In genomic region chr10:77393821-77394501, GRCh38 we compare ENCODE assay signal across 12 cellular contexts.
DNase-seq lines count a peak whose midpoint lies in the region; ATAC-seq and TF ChIP-seq lines count a peak whose summit lies in the region.
"Had no signal": no experiment of that assay in that cellular context is flagged by ENCODE, and none has a peak within 500 bp of the region (broad histone marks: within the 10 kb centered on the region; RNA-seq: fewer than 3 reads in every experiment).

No MANE protein-coding gene starts in this region.

- no peak overlapping the region for H2AFZ ChIP-seq in trophoblast cell (ENCODE audit: insufficient read depth, low read length, poor library complexity)

- no peaks in the 10 kb centered on the region for H3K9me3 Mint-ChIP-seq in naive thymus-derived CD8-positive, alpha-beta T cell
- H3K9me3 Mint-ChIP-seq: CD4-positive, alpha-beta T cell had no signal

- peak overlapping the region; percentile 34 for H3K14ac ChIP-seq in trophoblast cell (ENCODE audit: low read length)

- DNase-seq in BE2C = peak; percentile 62
- peak; percentile 67 for DNase-seq in NCI-H510A treated with DMSO at 0.1 percent for 48 hours (lab: John Stamatoyannopoulos, UW)
- DNase-seq in epithelial cell of prostate (ENCODE audit: low read depth, low spot score) = no peak
- no peak for DNase-seq in trophoblast cell
- DNase-seq in naive thymus-derived CD8-positive, alpha-beta T cell = no peak
- DNase-seq in coronary artery (ENCODE audit: low spot score) = no peak
- no peak for DNase-seq in hypothalamus (lab: John Stamatoyannopoulos, UW)
- DNase-seq: activated gamma-delta T cell; CD4-positive, alpha-beta T cell; foreskin fibroblast; pancreas; stimulated activated CD4-positive, alpha-beta T cell treated with anti-CD3 and anti-CD28 coated beads, Interleukin-12 subunit alpha, Interleukin-12 subunit beta, amount 100 ng/mL, for 4 hours had no signal

- WGBS in trophoblast cell (ENCODE audit: extremely low coverage, insufficient coverage, insufficient read length) = no CpG with 5 or more reads among the region's 9 CpGs

- H4K12ac ChIP-seq in trophoblast cell (ENCODE audit: low read depth, low read length) = no peak overlapping the region

- 0 out of 2 replicates have a peak, but pooled peaks have one; percentile 5 for TF ChIP-seq CTCF in BE2C (IDR thresholded peaks at IDR 0.05; ENCODE audit: low read depth, low read length)
- TF ChIP-seq CTCF in coronary artery (IDR thresholded peaks at IDR 0.05) = no peak

- peak overlapping the region; percentile 20 for H3K18ac ChIP-seq in trophoblast cell (ENCODE audit: low read length)

- H3K4me1 ChIP-seq in BE2C (peaks cover 57% of the 10 kb centered on the region), trophoblast cell (ENCODE audit: control insufficient read depth in 1 of 2, insufficient read depth in 2 of 2, low read length in 2 of 2) (peaks cover 43% of the 10 kb centered on the region in 2 experiments)

- peak overlapping the region; percentile 16 for H3K4ac ChIP-seq in trophoblast cell (ENCODE audit: low read depth, low read length)

- H2BK120ac ChIP-seq in trophoblast cell (ENCODE audit: insufficient read depth, low read length, poor library complexity) = peak overlapping the region; percentile 27

- POLR2A ChIA-PET in naive thymus-derived CD8-positive, alpha-beta T cell (lab: Charles Lee) = no interaction called here

- H3K9me3 ChIP-seq in BE2C (no peaks in the 10 kb centered on the region), trophoblast cell (ENCODE audit: insufficient read depth, low read depth, low read length) (no peaks in the 10 kb centered on the region)
- H3K9me3 ChIP-seq: pancreas had no signal

- H3K4me3 Mint-ChIP-seq in naive thymus-derived CD8-positive, alpha-beta T cell = no peak overlapping the region
- H3K4me3 Mint-ChIP-seq: CD4-positive, alpha-beta T cell had no signal

- peak overlapping the region; percentile 48 for H4K91ac ChIP-seq in trophoblast cell (ENCODE audit: low read depth, low read length)

- H3K36me3 Mint-ChIP-seq in naive thymus-derived CD8-positive, alpha-beta T cell = no peaks in the 10 kb centered on the region

- no peak overlapping the region for H3K4me2 ChIP-seq in trophoblast cell (ENCODE audit: low read length)

- no peak overlapping the region for H3K4me3 ChIP-seq in BE2C (ENCODE audit: low read depth, low read length)
- H3K4me3 ChIP-seq in trophoblast cell (ENCODE audit: low read depth, low read length) = no peak overlapping the region
- no peak overlapping the region for H3K4me3 ChIP-seq in coronary artery
- H3K4me3 ChIP-seq: pancreas had no signal

- no peaks in the 10 kb centered on the region for H3K36me3 ChIP-seq in BE2C
- peaks cover 0 to 6% of the 10 kb centered on the region in 2 experiments for H3K36me3 ChIP-seq in trophoblast cell (ENCODE audit: control insufficient read depth in 1 of 2, insufficient read depth in 2 of 2, low read length in 2 of 2)
- H3K36me3 ChIP-seq: pancreas had no signal

- peaks cover 0 to 2% (median 0%) of the 10 kb centered on the region in 4 donors for H3K4me1 Mint-ChIP-seq in naive thymus-derived CD8-positive, alpha-beta T cell

- H3K27me3 ChIP-seq in BE2C = no peaks in the 10 kb centered on the region
- no peaks in the 10 kb centered on the region for H3K27me3 ChIP-seq in trophoblast cell (ENCODE audit: insufficient read depth, low read length)
- H3K27me3 ChIP-seq: pancreas had no signal

- peaks cover 4% of the 10 kb centered on the region for H3K79me2 ChIP-seq in trophoblast cell (ENCODE audit: control insufficient read depth, insufficient read depth, low read length, poor library complexity)

- H2BK12ac ChIP-seq in trophoblast cell (ENCODE audit: low read length) = peak overlapping the region; percentile 67

- peak overlapping the region; percentile 95 for H3K27ac ChIP-seq in epithelial cell of prostate
- H3K27ac ChIP-seq in trophoblast cell (ENCODE audit: low read depth, low read length) = peak overlapping the region; percentile 72
- peak overlapping the region in 1 of 2 donors; percentile 90 for H3K27ac ChIP-seq in coronary artery
- H3K27ac ChIP-seq: pancreas had no signal

- H2AK5ac ChIP-seq in trophoblast cell (ENCODE audit: low read length) = peak overlapping the region; percentile 34

- H3K9ac ChIP-seq in trophoblast cell (ENCODE audit: low read length) = no peak overlapping the region

- peak overlapping the region; percentile 42 for H2BK5ac ChIP-seq in trophoblast cell (ENCODE audit: low read depth, low read length, poor library complexity)

- peaks cover 21% of the 10 kb centered on the region for H3K79me1 ChIP-seq in trophoblast cell (ENCODE audit: low read length)

- ATAC-seq in naive thymus-derived CD8-positive, alpha-beta T cell = no peak
- ATAC-seq: pancreas had no signal

- H3K23ac ChIP-seq in trophoblast cell (ENCODE audit: low read length) = no peak overlapping the region

- H3K27ac Mint-ChIP-seq in naive thymus-derived CD8-positive, alpha-beta T cell = peak overlapping the region in 2 of 10 donors; percentile 27 to 67
- H3K27ac Mint-ChIP-seq: CD4-positive, alpha-beta T cell had no signal

- peaks cover 0 to 1% (median 0%) of the 10 kb centered on the region in 5 donors for H3K27me3 Mint-ChIP-seq in naive thymus-derived CD8-positive, alpha-beta T cell
- H3K27me3 Mint-ChIP-seq: CD4-positive, alpha-beta T cell had no signal

- H4K8ac ChIP-seq in trophoblast cell (ENCODE audit: low read depth, low read length) = peak overlapping the region; percentile 4

Comparison
In these comparisons a context has a peak if more than half of its experiments do, and no peak if none do; other contexts are left out.
1. DNase-seq: peak in BE2C (single experiment) and NCI-H510A treated with DMSO at 0.1 percent for 48 hours (single experiment); none in epithelial cell of prostate (single experiment), trophoblast cell (0 of 2), naive thymus-derived CD8-positive, alpha-beta T cell (0 of 10), coronary artery (single experiment) and hypothalamus (0 of 51).